ENCODE assay signal across 7 cellular contexts in the genomic region with DNA sequence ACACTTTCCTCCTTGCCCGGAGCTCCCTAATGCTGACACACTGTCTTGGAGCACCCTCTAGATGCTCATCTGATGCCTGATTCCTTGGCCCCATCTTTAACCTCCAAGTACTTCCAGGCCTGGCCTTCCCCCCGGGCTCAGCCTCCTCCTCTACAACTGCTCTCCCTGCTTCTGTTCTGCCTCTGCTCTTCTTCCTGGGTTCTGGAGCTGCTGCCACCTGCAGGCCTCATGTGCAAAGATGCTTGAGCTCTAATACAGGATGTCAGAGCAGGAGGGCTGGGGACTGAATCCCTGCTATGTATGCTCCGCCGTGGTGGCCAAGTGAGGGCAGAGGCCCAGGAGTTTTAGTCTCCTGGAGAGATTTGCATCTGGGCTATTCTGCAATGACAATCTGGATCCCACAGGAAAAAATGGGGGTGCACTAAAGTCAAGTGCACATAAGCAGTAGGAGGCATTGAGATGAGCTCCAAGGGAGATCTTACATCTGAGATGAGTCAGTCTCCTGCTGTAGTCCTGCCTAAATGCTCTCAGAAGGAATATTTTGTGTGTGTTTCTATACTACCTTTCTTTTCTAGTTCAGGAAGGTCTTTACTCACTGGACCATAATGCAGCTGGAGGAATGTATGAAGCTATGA.
DNase-seq lines count a peak whose midpoint lies in the region; ATAC-seq, FAIRE-seq and TF ChIP-seq lines count a peak whose summit lies in the region.

No MANE protein-coding gene starts in this region.

- in situ Hi-C loops in Panc1 (cut with HindIII; ENCODE audit: low pct_unique_long_range_greater_than_20kb, low sequenced_read_pairs) (no loop called here), gastrocnemius medialis (cut with MboI; ENCODE audit: low sequenced_read_pairs in 4 of 4) (loop anchor here in 1 of 4 donors (10.0 kb wide), 1 partner anchor 332 kb away; no protein-coding TSS in a partner anchor)

- intact Hi-C loops in Panc1 (cut with micrococcal nuclease; ENCODE audit: unreplicated experiment) (loop anchor here (10.0 kb wide), 1 partner anchor 372 kb away; a partner anchor contains a TSS), gastrocnemius medialis (cut with DNase I; ENCODE audit: low total_unique reads) (no loop called here)

- no peaks in the 10 kb centered on the region for H4K20me1 ChIP-seq in hepatocyte (ENCODE audit: insufficient read depth, poor library complexity, severe bottlenecking)

- CTCF ChIA-PET in Panc1 (lab: Charles Lee) = interaction anchor here (0.5 to 1.7 kb wide), 12 partner anchors 9 to 368 kb away, joined by 3 to 12 read pairs (median 4); no protein-coding TSS in a partner anchor

- H3K79me2 ChIP-seq in hepatocyte = no peaks in the 10 kb centered on the region

- H3K4me2 ChIP-seq in hepatocyte = no peak overlapping the region

- 41% methylated on average over 4 of the region's 4 CpGs for WGBS in hepatocyte (ENCODE audit: low lambda C conversion rate, missing lambda C conversion rate)

- no peak for TF ChIP-seq POLR2A in gastrocnemius medialis (IDR thresholded peaks at IDR 0.05)

- ATAC-seq in Panc1 (peak; percentile 88), gastrocnemius medialis (no peak)

- no peaks in the 10 kb centered on the region for H3K9me2 ChIP-seq in hepatocyte (replicated peaks; ENCODE audit: insufficient read depth)

- no peaks in the 10 kb centered on the region for H3K27me3 ChIP-seq in Panc1 (ENCODE audit: control insufficient read depth, insufficient read depth, low read length)
- no peaks in the 10 kb centered on the region for H3K27me3 ChIP-seq in hepatocyte
- no peaks in the 10 kb centered on the region for H3K27me3 ChIP-seq in gastrocnemius medialis

- H3K36me3 ChIP-seq in Panc1 (ENCODE audit: control insufficient read depth, insufficient read depth, low read length) (no peaks in the 10 kb centered on the region), hepatocyte (replicated peaks; ENCODE audit: insufficient read depth, low read depth) (no peaks in the 10 kb centered on the region), gastrocnemius medialis (no peaks in the 10 kb centered on the region)

- H3K9me3 ChIP-seq in Panc1 (ENCODE audit: control insufficient read depth, insufficient read depth, low read depth, low read length) = no peaks in the 10 kb centered on the region
- H3K9me3 ChIP-seq in hepatocyte (ENCODE audit: low read depth) = no peaks in the 10 kb centered on the region
- no peaks in the 10 kb centered on the region for H3K9me3 ChIP-seq in gastrocnemius medialis

- BruUV-seq in Panc1 (replicated peaks; lab: Mats Ljungman, UMichigan) = no TSS peak

- POLR2A ChIA-PET in Panc1 (lab: Charles Lee) = interaction anchor here (0.6 to 1.1 kb wide), 2 partner anchors 68 to 369 kb away, joined by 3 read pairs; a partner anchor contains a TSS

- no peak overlapping the region for H2AFZ ChIP-seq in hepatocyte

- H3K4me3 ChIP-seq in Panc1 (ENCODE audit: low read depth in 2 of 2, low read length in 2 of 2) (no peak overlapping the region), hepatocyte (no peak overlapping the region), gastrocnemius medialis (no peak overlapping the region)

- H3K4me1 ChIP-seq in Panc1 (ENCODE audit: control insufficient read depth, insufficient read depth, low read length) = peaks cover 45% of the 10 kb centered on the region
- H3K4me1 ChIP-seq in hepatocyte (ENCODE audit: insufficient read depth) = no peaks in the 10 kb centered on the region
- H3K4me1 ChIP-seq in gastrocnemius medialis = no peaks in the 10 kb centered on the region

- DNase-seq in ELF-1 (ENCODE audit: low read depth, low spot score) = peak; percentile 74
- DNase-seq in HTR-8/SVneo (ENCODE audit: insufficient read length, low spot score) = peak; percentile 74
- no peak for DNase-seq in Panc1 (ENCODE audit: low read depth, low spot score)
- DNase-seq in anterior cingulate cortex (lab: John Stamatoyannopoulos, UW) = peak in 42 of 58 donors; percentile 6 to 73 (median 32)
- peak; percentile 75 for DNase-seq in hepatocyte (ENCODE audit: low spot score)
- no peak for DNase-seq in gastrocnemius medialis
- DNase-seq in effector CD4-positive, alpha-beta T cell = no peak

- TF ChIP-seq CTCF in Panc1 (IDR thresholded peaks at IDR 0.05) (peak; percentile 88), hepatocyte (IDR thresholded peaks at IDR 0.05; ENCODE audit: poor library complexity) (peak; percentile 73), gastrocnemius medialis (IDR thresholded peaks at IDR 0.05 in 4 of 5, conservative IDR thresholded peaks at IDR 0.05 in 1 of 5) (peak in 3 of 5 experiments; percentile 10 to 39 (median 13))

- FAIRE-seq in HTR-8/SVneo (lab: Jason Lieb, UNC) = peak; percentile 73

- H3K27ac ChIP-seq in Panc1 (ENCODE audit: low read length) (peak overlapping the region; percentile 99), hepatocyte (no peak overlapping the region), gastrocnemius medialis (no peak overlapping the region)

Comparison
In these comparisons a context has a peak if more than half of its experiments do, and no peak if none do; other contexts are left out.
1. DNase-seq: peak in ELF-1 (single experiment), HTR-8/SVneo (single experiment), anterior cingulate cortex (42 of 58) and hepatocyte (single experiment); none in Panc1 (single experiment), gastrocnemius medialis (0 of 2) and effector CD4-positive, alpha-beta T cell (single experiment).
2. CTCF ChIP-seq: peak in every context shown above with its lines; median percentile 88 in Panc1; 73 in hepatocyte; 13 in gastrocnemius medialis.